In genomic region chr18:75127143-75128021, GRCh38 we compare ENCODE assay signal across 1 cellular context.
TF ChIP-seq lines count a peak whose summit lies in the region.

No MANE protein-coding gene starts in this region.

TF ChIP-seq in IMR-90, 13 proteins besides CTCF, POLR2A, EP300 and RAD21 (continued from another document):
- TF ChIP-seq ELK1 (IDR thresholded peaks at IDR 0.05; ENCODE audit: borderline replicate concordance, low read depth, low read length) (no peak), CEBPB (IDR thresholded peaks at IDR 0.05; ENCODE audit: low read depth, low read length) (no peak), RCOR1 (IDR thresholded peaks at IDR 0.05; ENCODE audit: insufficient replicate concordance, low read length) (no peak)
